In genomic region chr9:109134167-109134578, GRCh38 we compare ENCODE assay signal across 1 cellular context.
TF ChIP-seq lines count a peak whose summit lies in the region.

No MANE protein-coding gene starts in this region.

TF ChIP-seq in K562, 482 proteins besides CTCF, POLR2A, EP300 and RAD21 (continued from another document and continues in another):
- peak in 1 of 2 experiments; percentile 75; a peak in 1 of 4 replicates for TF ChIP-seq TBL1XR1 (IDR thresholded peaks at IDR 0.05; ENCODE audit: low read length in 2 of 2)
- no peak for TF ChIP-seq ZNF830 (CRISPR knock-in tag; IDR thresholded peaks at IDR 0.05)
- no peak for TF ChIP-seq ILF3 (IDR thresholded peaks at IDR 0.05; ENCODE audit: borderline replicate concordance)
- no peak for TF ChIP-seq BCLAF1 (IDR thresholded peaks at IDR 0.05; ENCODE audit: borderline replicate concordance in 1 of 2, control insufficient read depth in 1 of 2, low read depth in 2 of 2, low read length in 1 of 2)
- no peak for TF ChIP-seq HOXB6 (CRISPR knock-in tag; IDR thresholded peaks at IDR 0.05; ENCODE audit: borderline replicate concordance)
- no peak for TF ChIP-seq ZBTB40 (IDR thresholded peaks at IDR 0.05)
- TF ChIP-seq ZBTB40 (CRISPR knock-in tag; IDR thresholded peaks at IDR 0.05) = no peak
- peak; percentile 97 for TF ChIP-seq TEAD4 (IDR thresholded peaks at IDR 0.05; ENCODE audit: low read length)
- TF ChIP-seq TEAD4 (CRISPR knock-in tag; IDR thresholded peaks at IDR 0.05; ENCODE audit: borderline replicate concordance) = no peak
- TF ChIP-seq HBP1 (CRISPR knock-in tag; IDR thresholded peaks at IDR 0.05) = no peak
- TF ChIP-seq NCOA1 (IDR thresholded peaks at IDR 0.05; ENCODE audit: low read depth) = peak; percentile 67; the same call in 1 of the 2 replicates
- no peak for TF ChIP-seq TCF7 (IDR thresholded peaks at IDR 0.05; ENCODE audit: borderline replicate concordance)
- peak; percentile 52; the same call in 1 of the 2 replicates for TF ChIP-seq MAFG (tag; conservative IDR thresholded peaks at IDR 0.05)
- TF ChIP-seq ZNF263 (CRISPR knock-in tag; IDR thresholded peaks at IDR 0.05; ENCODE audit: borderline replicate concordance) = no peak
- TF ChIP-seq ZNF407 (IDR thresholded peaks at IDR 0.05; ENCODE audit: low read depth) = no peak
- TF ChIP-seq ZNF212 (CRISPR knock-in tag; IDR thresholded peaks at IDR 0.05) = no peak
- no peak for TF ChIP-seq FOXP1 (CRISPR knock-in tag; IDR thresholded peaks at IDR 0.05)
- no peak for TF ChIP-seq CXXC5 (CRISPR knock-in tag; IDR thresholded peaks at IDR 0.05)
- no peak for TF ChIP-seq ZNF778 (CRISPR knock-in tag; IDR thresholded peaks at IDR 0.05)
- peak in 1 of 2 experiments; percentile 39 for TF ChIP-seq NCOA2 (IDR thresholded peaks at IDR 0.05; ENCODE audit: partially characterized antibody in 2 of 2)
- peak in 1 of 2 experiments; percentile 84; a peak in 3 of 4 replicates for TF ChIP-seq ARNT (IDR thresholded peaks at IDR 0.05)
- TF ChIP-seq MIER1 (IDR thresholded peaks at IDR 0.05; ENCODE audit: low read depth) = peak; percentile 23; the same call in 1 of the 2 replicates
- TF ChIP-seq CCAR2 (IDR thresholded peaks at IDR 0.05; ENCODE audit: low read depth, low read length) = no peak
- no peak for TF ChIP-seq PHB (CRISPR knock-in tag; IDR thresholded peaks at IDR 0.05)
- TF ChIP-seq ELK3 (CRISPR knock-in tag; IDR thresholded peaks at IDR 0.05) = no peak
- peak; percentile 93 for TF ChIP-seq CBFA2T2 (conservative IDR thresholded peaks at IDR 0.05)
- peak; percentile 65 for TF ChIP-seq DACH1 (IDR thresholded peaks at IDR 0.05; ENCODE audit: partially characterized antibody)
- peak; percentile 98 for TF ChIP-seq SMARCE1 (IDR thresholded peaks at IDR 0.05)
- no peak for TF ChIP-seq TEAD2 (tag; IDR thresholded peaks at IDR 0.05)
- TF ChIP-seq SMARCA5 (IDR thresholded peaks at IDR 0.05) = no peak; the same call in 1 of the 2 replicates
- peak; percentile 89 for TF ChIP-seq MEIS2 (IDR thresholded peaks at IDR 0.05; ENCODE audit: partially characterized antibody)
- TF ChIP-seq PML (IDR thresholded peaks at IDR 0.05; ENCODE audit: low read length) = peak; percentile 93
- TF ChIP-seq ZFP36 (IDR thresholded peaks at IDR 0.05; ENCODE audit: low read depth, low read length, partially characterized antibody) = no peak
- no peak for TF ChIP-seq ZBTB26 (CRISPR knock-in tag; IDR thresholded peaks at IDR 0.05)
- TF ChIP-seq TCFL5 (CRISPR knock-in tag; conservative IDR thresholded peaks at IDR 0.05) = no peak
- peak; percentile 46 to 82; a peak in 3 of 4 replicates for TF ChIP-seq TRIM24 (IDR thresholded peaks at IDR 0.05)
